ENCODE assay signal across 1 cellular context in genomic region chr7:74262639-74263398, GRCh38.
A peak's percentile ranks its signal among the peaks of the same experiment; 100 is the strongest.
TF ChIP-seq lines count a peak whose summit lies in the region.

No MANE protein-coding gene starts in this region.

TF ChIP-seq in HepG2, 621 proteins besides CTCF, POLR2A, EP300 and RAD21:
- no peak for TF ChIP-seq AGO1 (IDR thresholded peaks at IDR 0.05; ENCODE audit: low read depth, low read length, poor library complexity, severe bottlenecking)
- TF ChIP-seq RXRA (CRISPR knock-in tag; IDR thresholded peaks at IDR 0.05): peak; percentile 54; the same call in 1 of the 2 replicates
- TF ChIP-seq FOXC1 (CRISPR knock-in tag; IDR thresholded peaks at IDR 0.05; ENCODE audit: borderline replicate concordance): 0 out of 2 replicates have a peak, but pooled peaks have one; percentile 5
- TF ChIP-seq ZEB1 (IDR thresholded peaks at IDR 0.05; ENCODE audit: insufficient replicate concordance, low read depth): no peak
- no peak for TF ChIP-seq PHB2 (IDR thresholded peaks at IDR 0.05; ENCODE audit: partially characterized antibody)
- 0 out of 2 replicates have a peak, but pooled peaks have one; percentile 43 for TF ChIP-seq ZNF205 (CRISPR knock-in tag; IDR thresholded peaks at IDR 0.05)
- TF ChIP-seq TAF1 (CRISPR knock-in tag; IDR thresholded peaks at IDR 0.05): 0 out of 2 replicates have a peak, but pooled peaks have one; percentile 16
- TF ChIP-seq ZNF333 (CRISPR knock-in tag; IDR thresholded peaks at IDR 0.05; ENCODE audit: borderline replicate concordance): 0 out of 2 replicates have a peak, but pooled peaks have one; percentile 72
- no peak for TF ChIP-seq MED1 (CRISPR knock-in tag; IDR thresholded peaks at IDR 0.05)
- TF ChIP-seq IRF2 (CRISPR knock-in tag; IDR thresholded peaks at IDR 0.05): no peak
- TF ChIP-seq KLF11 (CRISPR knock-in tag; IDR thresholded peaks at IDR 0.05): no peak
- TF ChIP-seq BCL6 (CRISPR knock-in tag; IDR thresholded peaks at IDR 0.05): 0 out of 2 replicates have a peak, but pooled peaks have one; percentile 12
- no peak for TF ChIP-seq ZNF17 (CRISPR knock-in tag; IDR thresholded peaks at IDR 0.05)
- no peak for TF ChIP-seq ZBTB21 (CRISPR knock-in tag; IDR thresholded peaks at IDR 0.05)
- TF ChIP-seq KDM5B (CRISPR knock-in tag; IDR thresholded peaks at IDR 0.05; ENCODE audit: borderline replicate concordance): no peak
- TF ChIP-seq HNF4A (CRISPR knock-in tag; IDR thresholded peaks at IDR 0.05): peak; percentile 19; the same call in 1 of the 2 replicates
- TF ChIP-seq ZBTB40 (IDR thresholded peaks at IDR 0.05): peak; percentile 57
- peak; percentile 97 for TF ChIP-seq ZBTB40 (CRISPR knock-in tag; IDR thresholded peaks at IDR 0.05)
- 0 out of 2 replicates have a peak, but pooled peaks have one; percentile 7 for TF ChIP-seq ZNF614 (CRISPR knock-in tag; IDR thresholded peaks at IDR 0.05; ENCODE audit: borderline replicate concordance)
- 0 out of 2 replicates have a peak, but pooled peaks have one; percentile 8 for TF ChIP-seq GABPB1 (CRISPR knock-in tag; IDR thresholded peaks at IDR 0.05)
- TF ChIP-seq CAMTA2 (CRISPR knock-in tag; IDR thresholded peaks at IDR 0.05; ENCODE audit: borderline replicate concordance): no peak
- TF ChIP-seq HNRNPUL1 (IDR thresholded peaks at IDR 0.05; ENCODE audit: low read depth, low read length): no peak
- TF ChIP-seq KDM3A (CRISPR knock-in tag; IDR thresholded peaks at IDR 0.05; ENCODE audit: low read depth): no peak
- no peak for TF ChIP-seq LRRFIP1 (CRISPR knock-in tag; conservative IDR thresholded peaks at IDR 0.05)
- 0 out of 4 replicates have a peak, but pooled peaks of 1 of the 2 experiments have one; percentile 10 for TF ChIP-seq HMGXB4 (CRISPR knock-in tag; IDR thresholded peaks at IDR 0.05; ENCODE audit: borderline replicate concordance in 1 of 2, low read depth in 1 of 2)
- TF ChIP-seq TFDP2 (CRISPR knock-in tag; IDR thresholded peaks at IDR 0.05): no peak
- TF ChIP-seq ARNT (IDR thresholded peaks at IDR 0.05): no peak
- TF ChIP-seq ZNF749 (CRISPR knock-in tag; IDR thresholded peaks at IDR 0.05; ENCODE audit: borderline replicate concordance): no peak
- no peak for TF ChIP-seq ZNF235 (CRISPR knock-in tag; IDR thresholded peaks at IDR 0.05; ENCODE audit: borderline replicate concordance)
- no peak for TF ChIP-seq ATF7 (IDR thresholded peaks at IDR 0.05)
- TF ChIP-seq ATF7 (CRISPR knock-in tag; IDR thresholded peaks at IDR 0.05): no peak
- no peak for TF ChIP-seq ZBTB7A (CRISPR knock-in tag; IDR thresholded peaks at IDR 0.05)
- TF ChIP-seq ZNF503 (CRISPR knock-in tag; IDR thresholded peaks at IDR 0.05): 0 out of 2 replicates have a peak, but pooled peaks have one; percentile 25
- TF ChIP-seq HIC2 (CRISPR knock-in tag; IDR thresholded peaks at IDR 0.05; ENCODE audit: low read depth): 0 out of 2 replicates have a peak, but pooled peaks have one; percentile 15
- TF ChIP-seq SOX6 (IDR thresholded peaks at IDR 0.05): no peak
- TF ChIP-seq SOX6 (CRISPR knock-in tag; IDR thresholded peaks at IDR 0.05): peak; percentile 30; the same call in 1 of the 2 replicates
- peak; percentile 80 for TF ChIP-seq RARA (CRISPR knock-in tag; IDR thresholded peaks at IDR 0.05)
- TF ChIP-seq REXO4 (CRISPR knock-in tag; IDR thresholded peaks at IDR 0.05; ENCODE audit: borderline replicate concordance): no peak
- TF ChIP-seq SAP130 (CRISPR knock-in tag; IDR thresholded peaks at IDR 0.05; ENCODE audit: low read depth): peak; percentile 36
- no peak for TF ChIP-seq FOXP4 (CRISPR knock-in tag; IDR thresholded peaks at IDR 0.05)
- no peak for TF ChIP-seq ZNF547 (CRISPR knock-in tag; IDR thresholded peaks at IDR 0.05)
